10 cellular contexts compared by ENCODE assay signal in genomic region chr2:105330681-105331375, GRCh38. TPM values are rescaled to one million over a fixed set of nuclear protein-coding genes. Genes with fewer than 3 reads are reported as not detected.
DNase-seq lines count a peak whose midpoint lies in the region; ATAC-seq and TF ChIP-seq lines count a peak whose summit lies in the region.
"Had no signal": no experiment of that assay in that cellular context is flagged by ENCODE, and none has a peak within 500 bp of the region (broad histone marks: within the 10 kb centered on the region; RNA-seq: fewer than 3 reads in every experiment).

No MANE protein-coding gene starts in this region.

- H4K20me1 ChIP-seq in BLaER1 = peaks cover 23% of the 10 kb centered on the region
- no peaks in the 10 kb centered on the region for H4K20me1 ChIP-seq in HCT116 (ENCODE audit: insufficient read depth)

- H3K79me2 ChIP-seq in HCT116 (ENCODE audit: insufficient read depth, low read length) = peaks cover 40% of the 10 kb centered on the region

- H3K4me3 ChIP-seq in BLaER1 = no peak overlapping the region
- peak overlapping the region; percentile 48 to 60; a peak in 3 of 4 replicates for H3K4me3 ChIP-seq in HCT116 (replicated peaks in 1 of 2; ENCODE audit: low read depth in 1 of 2, low read length in 2 of 2)
- peak overlapping the region; percentile 4 for H3K4me3 ChIP-seq in mononuclear cell (ENCODE audit: low read length)

- H3K9me3 Mint-ChIP-seq in activated T-cell treated with anti-CD3 and anti-CD28 coated beads, Interleukin-2, amount 50 U/mL, for 72 hours = no peaks in the 10 kb centered on the region

- peak overlapping the region; percentile 96 for H3K27ac Mint-ChIP-seq in activated T-cell treated with anti-CD3 and anti-CD28 coated beads, Interleukin-2, amount 50 U/mL, for 72 hours

- H3K36me3 ChIP-seq in BLaER1 = peaks cover 17% of the 10 kb centered on the region
- H3K36me3 ChIP-seq in HCT116 (ENCODE audit: control insufficient read depth in 1 of 2, insufficient read depth in 2 of 2, low read length in 2 of 2) = 0 out of 4 replicates have a peak, but pooled peaks cover 0 to 4% of the 10 kb centered on the region in 2 experiments

- H3K27me3 Mint-ChIP-seq in activated T-cell treated with anti-CD3 and anti-CD28 coated beads, Interleukin-2, amount 50 U/mL, for 72 hours (ENCODE audit: low read depth) = no peaks in the 10 kb centered on the region

- peaks cover 52% of the 10 kb centered on the region for H3K4me1 Mint-ChIP-seq in activated T-cell treated with anti-CD3 and anti-CD28 coated beads, Interleukin-2, amount 50 U/mL, for 72 hours (ENCODE audit: low read depth)

- intact Hi-C loops in HCT116 (cut with micrococcal nuclease) = no loop called here

- no peak overlapping the region for H2AFZ ChIP-seq in HCT116 (ENCODE audit: low read depth, low read length, poor library complexity, severe bottlenecking)

- H3K4me2 ChIP-seq in BLaER1 (peak overlapping the region; percentile 92), HCT116 (ENCODE audit: low read length) (peak overlapping the region; percentile 82)

- H3K36me3 Mint-ChIP-seq in activated T-cell treated with anti-CD3 and anti-CD28 coated beads, Interleukin-2, amount 50 U/mL, for 72 hours (ENCODE audit: insufficient read depth in 2 of 2) = peaks cover 0 to 2% of the 10 kb centered on the region in 2 donors

- H3K9me3 ChIP-seq in BLaER1 (no peaks in the 10 kb centered on the region), HCT116 (ENCODE audit: control insufficient read depth in 1 of 2, insufficient read depth in 1 of 2, low read depth in 1 of 2, low read length in 2 of 2) (no peaks in the 10 kb centered on the region), mononuclear cell (ENCODE audit: low read depth, low read length) (no peaks in the 10 kb centered on the region)

- no peaks in the 10 kb centered on the region for H3K9me2 ChIP-seq in HCT116 (ENCODE audit: insufficient read depth)

- no peaks in the 10 kb centered on the region for H3K27me3 ChIP-seq in BLaER1
- H3K27me3 ChIP-seq in HCT116 (ENCODE audit: insufficient read depth, low read length) = no peaks in the 10 kb centered on the region
- H3K27me3 ChIP-seq in mononuclear cell (ENCODE audit: insufficient read depth, low read length) = no peaks in the 10 kb centered on the region

- H3K4me1 ChIP-seq in BLaER1 = peaks cover 29% of the 10 kb centered on the region
- H3K4me1 ChIP-seq in HCT116 (ENCODE audit: control insufficient read depth in 1 of 2, insufficient read depth in 2 of 2, low read length in 2 of 2) = peaks cover 12 to 26% of the 10 kb centered on the region in 2 experiments
- peaks cover 34% of the 10 kb centered on the region for H3K4me1 ChIP-seq in mononuclear cell (ENCODE audit: insufficient read depth, low read length)

- CTCF ChIA-PET in HCT116 (lab: Charles Lee) = interaction anchor here (0.7 kb wide), 2 partner anchors 16 to 190 kb away, joined by 3 read pairs; no protein-coding TSS in a partner anchor

- ATAC-seq in HCT116 (no peak; the same call in 1 of the 2 replicates), GM21619 (IDR thresholded peaks at IDR 0.05; ENCODE audit: unreplicated experiment) (no peak)
- peak; percentile 44 to 53 for ATAC-seq in activated T-cell treated with anti-CD3 and anti-CD28 coated beads, Interleukin-2, amount 50 U/mL, for 72 hours (replicated peaks in 1 of 2)

- POLR2A ChIA-PET in HCT116 (lab: Charles Lee) = no interaction called here

- RAD21 ChIA-PET in HCT116 (lab: Charles Lee; ENCODE audit: low non-redundant PET in 1 of 2, low total read pairs in 2 of 2, uncharacterized antibody in 2 of 2, unreplicated experiment in 2 of 2) = interaction anchor here in 1 of 2 experiments (1.3 kb wide), 1 partner anchor 190 kb away, joined by 3 read pairs; no protein-coding TSS in a partner anchor

- TF ChIP-seq RAD21 in HCT116 (IDR thresholded peaks at IDR 0.05; ENCODE audit: low read depth) = no peak

- no peak for TF ChIP-seq CTCF in HCT116 (IDR thresholded peaks at IDR 0.05 in 2 of 3, conservative IDR thresholded peaks at IDR 0.05 in 1 of 3; ENCODE audit: borderline replicate concordance in 1 of 3, insufficient read depth in 1 of 3, low read depth in 2 of 3, low read length in 2 of 3)

- no peak overlapping the region for H3K9ac ChIP-seq in BLaER1
- peak overlapping the region; percentile 81 for H3K9ac ChIP-seq in HCT116 (ENCODE audit: low read length)

- DNase-seq in HCT116 (ENCODE audit: low read depth, low spot score) = no peak
- DNase-seq in activated T-cell treated with anti-CD3 and anti-CD28 coated beads, Interleukin-2, amount 50 U/mL, for 72 hours = peak; percentile 28 to 44
- no peak for DNase-seq in OCI-M1 (lab: John Stamatoyannopoulos, UW)
- DNase-seq in ecto neural progenitor cell (ENCODE audit: low spot score) = no peak
- DNase-seq in NCI-H128 (lab: John Stamatoyannopoulos, UW; ENCODE audit: unreplicated experiment) = no peak
- DNase-seq: activated effector memory CD4-positive, alpha-beta T cell treated with Interleukin-2 at 50 U/mL for 16 hours; occipital lobe had no signal

- H3K4me3 Mint-ChIP-seq in activated T-cell treated with anti-CD3 and anti-CD28 coated beads, Interleukin-2, amount 50 U/mL, for 72 hours = peak overlapping the region; percentile 88 to 91

- no TSS peak for BruUV-seq in HCT116 (replicated peaks; lab: Mats Ljungman, UMichigan)

- TF ChIP-seq POLR2A in HCT116 (IDR thresholded peaks at IDR 0.05; ENCODE audit: borderline replicate concordance, extremely low read depth, insufficient read depth, insufficient read length) = no peak

- H3K27ac ChIP-seq in BLaER1 = no peak overlapping the region
- H3K27ac ChIP-seq in HCT116 (ENCODE audit: low read depth, low read length) = peak overlapping the region; percentile 82; the same call in 1 of the 2 replicates

TF ChIP-seq in HCT116, 20 proteins besides CTCF, POLR2A, EP300 and RAD21:
- TF ChIP-seq TCF7L2 (IDR thresholded peaks at IDR 0.05; ENCODE audit: borderline replicate concordance, extremely low read depth, insufficient read depth, insufficient read length) = no peak
- no peak for TF ChIP-seq MAX (IDR thresholded peaks at IDR 0.05)
- no peak for TF ChIP-seq SRF (IDR thresholded peaks at IDR 0.05; ENCODE audit: low read depth)
- no peak for TF ChIP-seq REST (IDR thresholded peaks at IDR 0.05; ENCODE audit: low read depth)
- no peak for TF ChIP-seq JUND (IDR thresholded peaks at IDR 0.05)
- no peak for TF ChIP-seq EZH2phosphoT487 (IDR thresholded peaks at IDR 0.05; ENCODE audit: borderline replicate concordance)
- no peak for TF ChIP-seq CEBPB (IDR thresholded peaks at IDR 0.05; ENCODE audit: low read depth)
- TF ChIP-seq ATF3 (IDR thresholded peaks at IDR 0.05) = no peak
- TF ChIP-seq ZNF274 (IDR thresholded peaks at IDR 0.05; ENCODE audit: low read depth, low read length) = no peak
- TF ChIP-seq EZH2 (IDR thresholded peaks at IDR 0.05) = no peak
- no peak for TF ChIP-seq ZFX (IDR thresholded peaks at IDR 0.05)

RNA-seq across cellular contexts. Expression of gene TGFBRAP1, which starts 1.3 kb away (rescaled TPM):
- total RNA-seq in HCT116 (2021; ENCODE audit: unreplicated experiment) (18.3 TPM), mononuclear cell (21.5 TPM)
- polyA plus RNA-seq in HCT116 (2012) = 9.7 and 11.1 TPM in 2 replicates
- total RNA-seq in activated T-cell treated with anti-CD3 and anti-CD28 coated beads, Interleukin-2, amount 50 U/mL, for 72 hours = 10 to 100 TPM; 13.8 to 21.5 TPM

RNA-seq across cellular contexts. Expression of gene C2orf49, which starts 6.5 kb away (rescaled TPM):
- 17.2 TPM for total RNA-seq in HCT116 (2021; ENCODE audit: unreplicated experiment)
- polyA plus RNA-seq in HCT116 (2012) = 7.0 and 9.9 TPM in 2 replicates
- 10 to 100 TPM; 15.9 to 18.9 TPM for total RNA-seq in activated T-cell treated with anti-CD3 and anti-CD28 coated beads, Interleukin-2, amount 50 U/mL, for 72 hours
- total RNA-seq in mononuclear cell = 23.2 TPM

Comparison
In these comparisons a context has a peak if more than half of its experiments do, and no peak if none do; other contexts are left out.
1. ATAC-seq: peak in activated T-cell treated with anti-CD3 and anti-CD28 coated beads, Interleukin-2, amount 50 U/mL, for 72 hours (2 of 2); none in HCT116 (single experiment) and GM21619 (single experiment).
2. DNase-seq: peak in activated T-cell treated with anti-CD3 and anti-CD28 coated beads, Interleukin-2, amount 50 U/mL, for 72 hours (2 of 2); none in HCT116 (single experiment), OCI-M1 (single experiment), ecto neural progenitor cell (single experiment) and NCI-H128 (single experiment).